ENCODE assay signal across 8 cellular contexts in genomic region chr1:10209590-10209904, GRCh38. TPM values are rescaled to one million over a fixed set of nuclear protein-coding genes. Genes with fewer than 3 reads are reported as not detected.
DNase-seq lines count a peak whose midpoint lies in the region; ATAC-seq and TF ChIP-seq lines count a peak whose summit lies in the region.

No MANE protein-coding gene starts in this region.

- WGBS in H9 (ENCODE audit: extremely low coverage, insufficient read length, low lambda C conversion rate) = no CpG with 5 or more reads among the region's 8 CpGs
- WGBS in hepatocyte (ENCODE audit: low lambda C conversion rate, missing lambda C conversion rate) = 7% methylated on average over 8 of the region's 8 CpGs
- 6 to 10% (median 7%) methylated on average over 7 to 8 of the region's 8 CpGs for WGBS in spleen, 5 donors

- H3K4me3 Mint-ChIP-seq in H9 = peak overlapping the region; percentile 85 to 92
- H3K4me3 Mint-ChIP-seq in activated CD8-positive, alpha-beta T cell treated with anti-CD3 and anti-CD28 coated beads for 36 hours = peak overlapping the region; percentile 80

- H3K4me1 ChIP-seq in H9 (ENCODE audit: insufficient read depth, low read length) (no peaks in the 10 kb centered on the region; the same call in 1 of the 2 replicates), hepatocyte (ENCODE audit: insufficient read depth) (peaks cover 20% of the 10 kb centered on the region), spleen (peaks cover 6 to 52% (median 32%) of the 10 kb centered on the region in 6 donors)

- ATAC-seq in activated CD8-positive, alpha-beta T cell treated with anti-CD3 and anti-CD28 coated beads for 36 hours = no peak
- ATAC-seq in HG02642 (IDR thresholded peaks at IDR 0.05; ENCODE audit: poor library complexity, unreplicated experiment) = no peak

- peaks cover 10% of the 10 kb centered on the region for H3K23me2 ChIP-seq in H9 (ENCODE audit: insufficient read length, low read depth, low read length, poor library complexity, severe bottlenecking)

- TF ChIP-seq CTCF in H9 (conservative IDR thresholded peaks at IDR 0.05) (no peak), hepatocyte (IDR thresholded peaks at IDR 0.05; ENCODE audit: poor library complexity) (no peak), spleen (IDR thresholded peaks at IDR 0.05 in 8 of 11, conservative IDR thresholded peaks at IDR 0.05 in 3 of 11) (no peak)
- TF ChIP-seq CTCF in activated CD8-positive, alpha-beta T cell treated with anti-CD3 and anti-CD28 coated beads for 36 hours (IDR thresholded peaks at IDR 0.05) = no peak

- no peaks in the 10 kb centered on the region for H4K20me1 ChIP-seq in H9 (ENCODE audit: control insufficient read depth, insufficient read depth, insufficient read length)
- peaks cover 31% of the 10 kb centered on the region for H4K20me1 ChIP-seq in hepatocyte (ENCODE audit: insufficient read depth, poor library complexity, severe bottlenecking)

- H3K14ac ChIP-seq in H9 (ENCODE audit: insufficient read depth, low read length) = peak overlapping the region; percentile 56; the same call in 1 of the 2 replicates

- no peak overlapping the region for H3K4ac ChIP-seq in H9 (ENCODE audit: low read depth, low read length)

- no peak for TF ChIP-seq POLR2A in spleen (IDR thresholded peaks at IDR 0.05)

- no peak overlapping the region for H2AK5ac ChIP-seq in H9 (ENCODE audit: insufficient read length, low read length)

- H3K36me3 ChIP-seq in hepatocyte (replicated peaks; ENCODE audit: insufficient read depth, low read depth) = no peaks in the 10 kb centered on the region
- no peaks in the 10 kb centered on the region for H3K36me3 ChIP-seq in spleen

- H2AFZ ChIP-seq in H9 (ENCODE audit: low read length) (no peak overlapping the region), hepatocyte (peak overlapping the region; percentile 90)

- peaks cover 23% of the 10 kb centered on the region for H3K79me2 ChIP-seq in H9 (ENCODE audit: insufficient read depth, low read length)
- H3K79me2 ChIP-seq in hepatocyte = peaks cover 35% of the 10 kb centered on the region

- no peaks in the 10 kb centered on the region for H3K9me3 Mint-ChIP-seq in H9
- no peaks in the 10 kb centered on the region for H3K9me3 Mint-ChIP-seq in activated CD8-positive, alpha-beta T cell treated with anti-CD3 and anti-CD28 coated beads for 36 hours

- H3K9ac ChIP-seq in H9 (ENCODE audit: extremely low read depth, insufficient read length, low read length) = peak overlapping the region; percentile 35

- H3K4me3 ChIP-seq in hepatocyte (peak overlapping the region; percentile 80), spleen (peak overlapping the region; percentile 53 to 81 (median 70))

- no peak overlapping the region for H4K91ac ChIP-seq in H9 (ENCODE audit: insufficient read length, low read depth, low read length)

- CTCF ChIA-PET in activated CD8-positive, alpha-beta T cell treated with anti-CD3 and anti-CD28 coated beads for 36 hours (lab: Charles Lee) = interaction anchor here (0.7 to 3.8 kb wide), 44 partner anchors 9 to 293 kb away, joined by 3 to 49 read pairs (median 4); partner anchors contain the start of genes CENPS, PGD and UBE4B

- no peak overlapping the region for H3K23ac ChIP-seq in H9 (ENCODE audit: insufficient read length, low read depth, low read length)

- no peak overlapping the region for H3K27ac ChIP-seq in H9 (ENCODE audit: insufficient read length, low read depth, low read length)
- peak overlapping the region; percentile 99 for H3K27ac ChIP-seq in hepatocyte
- peak overlapping the region; percentile 87 to 98 (median 95) for H3K27ac ChIP-seq in spleen

- no peaks in the 10 kb centered on the region for H3K9me3 ChIP-seq in H9 (ENCODE audit: control insufficient read depth, low read depth, low read length)
- no peaks in the 10 kb centered on the region for H3K9me3 ChIP-seq in hepatocyte (ENCODE audit: low read depth)
- H3K9me3 ChIP-seq in spleen = no peaks in the 10 kb centered on the region

- H3K18ac ChIP-seq in H9 (ENCODE audit: insufficient read length, low read depth, low read length) = peak overlapping the region; percentile 52

- peaks cover 23 to 30% of the 10 kb centered on the region in 2 experiments for H3K4me1 Mint-ChIP-seq in H9
- H3K4me1 Mint-ChIP-seq in activated CD8-positive, alpha-beta T cell treated with anti-CD3 and anti-CD28 coated beads for 36 hours (ENCODE audit: low read depth) = peaks cover 26% of the 10 kb centered on the region

- H3K27ac Mint-ChIP-seq in H9 = peak overlapping the region in 2 of 3 experiments; percentile 89 to 90; a peak in 3 of 7 replicates
- no peak overlapping the region for H3K27ac Mint-ChIP-seq in activated CD8-positive, alpha-beta T cell treated with anti-CD3 and anti-CD28 coated beads for 36 hours

- H2BK5ac ChIP-seq in H9 (ENCODE audit: insufficient read length, low read length) = no peak overlapping the region

- H3K4me2 ChIP-seq in H9 (ENCODE audit: insufficient read depth, insufficient read length, low read length) = peak overlapping the region; percentile 64
- peak overlapping the region; percentile 77 for H3K4me2 ChIP-seq in hepatocyte

- POLR2A ChIA-PET in activated CD8-positive, alpha-beta T cell treated with anti-CD3 and anti-CD28 coated beads for 36 hours (lab: Charles Lee) = interaction anchor here (0.6 to 1.5 kb wide), 5 partner anchors 15 to 412 kb away, joined by 3 to 5 read pairs (median 3); partner anchors contain the start of gene CENPS

- no peak overlapping the region for H2BK15ac ChIP-seq in H9 (ENCODE audit: low read depth, low read length)

- no peaks in the 10 kb centered on the region for H3K79me1 ChIP-seq in H9 (ENCODE audit: insufficient read depth, low read depth, low read length, poor library complexity, severe bottlenecking)

- H3K56ac ChIP-seq in H9 (ENCODE audit: insufficient read length, low read depth, low read length) = no peak overlapping the region

- no peaks in the 10 kb centered on the region for H3K9me2 ChIP-seq in hepatocyte (replicated peaks; ENCODE audit: insufficient read depth)

- DNase-seq in H9 (no peak), hepatocyte (ENCODE audit: low spot score) (no peak), spleen (no peak), cerebellum (ENCODE audit: low spot score) (no peak), C1 segment of cervical spinal cord (lab: John Stamatoyannopoulos, UW) (no peak), GM19238 (ENCODE audit: insufficient read length, low spot score) (no peak)
- no peak for DNase-seq in activated CD8-positive, alpha-beta T cell treated with anti-CD3 and anti-CD28 coated beads for 36 hours

- no peak overlapping the region for H2BK12ac ChIP-seq in H9 (ENCODE audit: insufficient read length, low read depth, low read length)

- H3T11ph ChIP-seq in H9 (ENCODE audit: low read length) = no peak overlapping the region

- H2BK120ac ChIP-seq in H9 (ENCODE audit: low read depth, low read length, poor library complexity, severe bottlenecking) = no peak overlapping the region

- no peak overlapping the region for H4K5ac ChIP-seq in H9 (ENCODE audit: insufficient read length, low read depth, low read length)

- H3K27me3 ChIP-seq in H9 (ENCODE audit: insufficient read depth, low read length) (no peaks in the 10 kb centered on the region), hepatocyte (no peaks in the 10 kb centered on the region), spleen (replicated peaks in 1 of 7) (peaks cover 0 to 6% (median 0%) of the 10 kb centered on the region in 7 donors)

- no peaks in the 10 kb centered on the region for H3K27me3 Mint-ChIP-seq in H9 (ENCODE audit: low read depth)
- H3K27me3 Mint-ChIP-seq in activated CD8-positive, alpha-beta T cell treated with anti-CD3 and anti-CD28 coated beads for 36 hours = no peaks in the 10 kb centered on the region

- H4K8ac ChIP-seq in H9 (replicated peaks; ENCODE audit: insufficient read length, low read depth, low read length) = no peak overlapping the region

- intact Hi-C loops in activated CD8-positive, alpha-beta T cell treated with anti-CD3 and anti-CD28 coated beads for 36 hours (cut with micrococcal nuclease) = no loop called here
- intact Hi-C loops in spleen (cut with DNase I; ENCODE audit: low total_unique reads) = loop anchor here (10.0 kb wide), 1 partner anchor 135 kb away; no protein-coding TSS in a partner anchor

- no peak overlapping the region for H2BK20ac ChIP-seq in H9 (ENCODE audit: low read depth, low read length, poor library complexity, severe bottlenecking)

- H3K36me3 Mint-ChIP-seq in H9 (ENCODE audit: insufficient read depth in 1 of 3, low read depth in 3 of 3) = no peaks in the 10 kb centered on the region; a peak in 1 of 7 replicates
- H3K36me3 Mint-ChIP-seq in activated CD8-positive, alpha-beta T cell treated with anti-CD3 and anti-CD28 coated beads for 36 hours (ENCODE audit: low read depth) = no peaks in the 10 kb centered on the region

RNA-seq across cellular contexts. Expression of gene KIF1B, which starts 0.8 kb away (rescaled TPM):
- total RNA-seq in H9 (2021) (55.3 and 57.7 TPM in 2 replicates), hepatocyte (32.7 and 37.0 TPM in 2 replicates), spleen (10 to 100 TPM; 29.9 to 53.5 (median 37.4) TPM), cerebellum (264 TPM)
- total RNA-seq in activated CD8-positive, alpha-beta T cell treated with anti-CD3 and anti-CD28 coated beads for 36 hours = 1 to 10 TPM; 7.1 to 8.9 TPM
- polyA plus RNA-seq in hepatocyte (14.6 and 15.4 TPM in 2 replicates), spleen (1 to 10 TPM; 1.6 to 4.8 (median 2.4) TPM)
